1 cellular context compared by ENCODE assay signal in genomic region chr11:93197383-93198220, GRCh38.
TF ChIP-seq lines count a peak whose summit lies in the region.

SLC36A4 (minus strand) TSS chr11:93197991; CDS start chr11:93197832, 159 bp downstream.

TF ChIP-seq in HepG2, 621 proteins besides CTCF, POLR2A, EP300 and RAD21 (continued from another document and continues in another):
- TF ChIP-seq ZNF407 (CRISPR knock-in tag; IDR thresholded peaks at IDR 0.05; ENCODE audit: not compliant biosample characterization): peak; percentile 83
- TF ChIP-seq ZNF776 (CRISPR knock-in tag; IDR thresholded peaks at IDR 0.05): peak; percentile 82; the same call in 1 of the 2 replicates
- peak; percentile 69; the same call in 1 of the 2 replicates for TF ChIP-seq ZBTB7B (CRISPR knock-in tag; IDR thresholded peaks at IDR 0.05)
- TF ChIP-seq HNRNPLL (IDR thresholded peaks at IDR 0.05; ENCODE audit: low read depth, low read length, poor library complexity, severe bottlenecking): peak; percentile 68
- no peak for TF ChIP-seq MNT (IDR thresholded peaks at IDR 0.05)
- no peak; the same call in 1 of the 2 replicates for TF ChIP-seq ZBTB49 (CRISPR knock-in tag; IDR thresholded peaks at IDR 0.05; ENCODE audit: borderline replicate concordance)
- TF ChIP-seq ZNF784 (CRISPR knock-in tag; IDR thresholded peaks at IDR 0.05; ENCODE audit: borderline replicate concordance): peak; percentile 98
- no peak for TF ChIP-seq RBAK (CRISPR knock-in tag; IDR thresholded peaks at IDR 0.05)
- TF ChIP-seq ZNF891 (CRISPR knock-in tag; IDR thresholded peaks at IDR 0.05): peak; percentile 98
- 0 out of 2 replicates have a peak, but pooled peaks have one; percentile 25 for TF ChIP-seq GATA4 (IDR thresholded peaks at IDR 0.05; ENCODE audit: borderline replicate concordance, low read depth)
- 0 out of 2 replicates have a peak, but pooled peaks have one; percentile 77 for TF ChIP-seq ZNF546 (CRISPR knock-in tag; conservative IDR thresholded peaks at IDR 0.05)
- no peak for TF ChIP-seq POLR2AphosphoS2 (IDR thresholded peaks at IDR 0.05; ENCODE audit: low read depth, low read length)
- TF ChIP-seq ZNF142 (CRISPR knock-in tag; IDR thresholded peaks at IDR 0.05): peak; percentile 81; the same call in 1 of the 2 replicates
- TF ChIP-seq ZNF629 (CRISPR knock-in tag; conservative IDR thresholded peaks at IDR 0.05): 0 out of 2 replicates have a peak, but pooled peaks have one; percentile 12
- no peak for TF ChIP-seq ZNF468 (CRISPR knock-in tag; IDR thresholded peaks at IDR 0.05)
- peak; percentile 84; the same call in 1 of the 2 replicates for TF ChIP-seq NFAT5 (CRISPR knock-in tag; IDR thresholded peaks at IDR 0.05)
- TF ChIP-seq GRHL1 (CRISPR knock-in tag; conservative IDR thresholded peaks at IDR 0.05): no peak
- no peak; the same call in 1 of the 2 replicates for TF ChIP-seq ZNF7 (CRISPR knock-in tag; IDR thresholded peaks at IDR 0.05)
- no peak for TF ChIP-seq RARG (CRISPR knock-in tag; IDR thresholded peaks at IDR 0.05; ENCODE audit: low read depth)
- no peak for TF ChIP-seq MBD4 (IDR thresholded peaks at IDR 0.05; ENCODE audit: borderline replicate concordance, low read length)
- TF ChIP-seq ZNF331 (CRISPR knock-in tag; IDR thresholded peaks at IDR 0.05): peak; percentile 34; the same call in 1 of the 2 replicates
- TF ChIP-seq ZNF138 (CRISPR knock-in tag; IDR thresholded peaks at IDR 0.05; ENCODE audit: low read depth): peak; percentile 69; the same call in 1 of the 2 replicates
